Comparison of ENCODE assay signal across 1 cellular context in the genomic region with DNA sequence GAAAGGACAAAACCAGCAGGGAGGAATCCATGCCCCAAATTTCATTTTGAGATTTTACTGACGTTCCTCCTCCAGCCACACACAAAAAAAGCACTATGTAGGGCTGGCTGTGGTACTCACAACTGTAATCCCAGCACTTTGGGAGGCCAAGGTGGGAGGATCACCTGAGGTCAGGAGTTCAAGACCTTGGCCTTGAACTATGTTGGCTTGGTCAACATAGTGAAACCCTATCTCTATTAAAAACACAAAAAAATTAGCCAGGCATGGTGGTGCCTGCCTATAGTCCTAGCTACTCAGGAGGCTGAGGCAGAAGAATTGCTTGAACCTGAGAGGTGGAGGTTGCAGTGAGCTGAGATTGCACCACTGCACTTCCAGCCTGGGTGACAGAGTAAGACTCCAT. TPM values are rescaled to one million over a fixed set of nuclear protein-coding genes. Genes with fewer than 3 reads are reported as not detected.
"Had no signal": no experiment of that assay in that cellular context is flagged by ENCODE, and none has a peak within 500 bp of the region (broad histone marks: within the 10 kb centered on the region; RNA-seq: fewer than 3 reads in every experiment).

No MANE protein-coding gene starts in this region.

RNA-seq across cellular contexts. Expression of a gene that starts 43.5 kb away (rescaled TPM):
- polyA plus RNA-seq: cardiac muscle cell had no signal
